ENCODE assay signal across 9 cellular contexts in genomic region chr7:2811476-2812118, GRCh38. TPM values are rescaled to one million over a fixed set of nuclear protein-coding genes. Genes with fewer than 3 reads are reported as not detected.
DNase-seq lines count a peak whose midpoint lies in the region; ATAC-seq and TF ChIP-seq lines count a peak whose summit lies in the region.
"Had no signal": no experiment of that assay in that cellular context is flagged by ENCODE, and none has a peak within 500 bp of the region (broad histone marks: within the 10 kb centered on the region; RNA-seq: fewer than 3 reads in every experiment).

No MANE protein-coding gene starts in this region.

- ATAC-seq in lung (ENCODE audit: insufficient read depth, low FRiP score) (peak; percentile 59), GM19467 (IDR thresholded peaks at IDR 0.05; ENCODE audit: unreplicated experiment) (no peak), GM18520 (IDR thresholded peaks at IDR 0.05; ENCODE audit: unreplicated experiment) (no peak)

- H3K4me1 Mint-ChIP-seq in endothelial cell (ENCODE audit: unreplicated experiment): peaks cover 64% of the 10 kb centered on the region

- TF ChIP-seq CTCF in endothelial cell (IDR thresholded peaks at IDR 0.05; ENCODE audit: unreplicated experiment) (no peak), lung (IDR thresholded peaks at IDR 0.05; ENCODE audit: control extremely low read depth, extremely low read depth) (no peak)

- no peaks in the 10 kb centered on the region for H3K36me3 ChIP-seq in lung (ENCODE audit: control insufficient read depth in 2 of 2, insufficient read depth in 2 of 2, low read length in 2 of 2)
- H3K36me3 ChIP-seq in thymus (ENCODE audit: control insufficient read depth, insufficient read depth): no peaks in the 10 kb centered on the region

- H3K27ac ChIP-seq in lung (ENCODE audit: low read depth in 1 of 2, low read length in 1 of 2) (peak overlapping the region; percentile 51 to 79), thymus (ENCODE audit: low read depth) (peak overlapping the region; percentile 8)

- H3K9me3 ChIP-seq in lung (ENCODE audit: control insufficient read depth in 2 of 2, insufficient read depth in 1 of 2, low read length in 1 of 2): no peaks in the 10 kb centered on the region
- no peaks in the 10 kb centered on the region for H3K9me3 ChIP-seq in thymus (ENCODE audit: control insufficient read depth)

- 50 to 55% methylated on average over 19 of the region's 19 CpGs for WGBS in lung, 2 donors
- 93% methylated on average over 19 of the region's 19 CpGs for WGBS in thymus

- H3K4me1 ChIP-seq in lung (ENCODE audit: control insufficient read depth in 2 of 2, insufficient read depth in 2 of 2, low read length in 2 of 2) (peaks cover 6 to 15% of the 10 kb centered on the region in 2 donors), thymus (ENCODE audit: control insufficient read depth, insufficient read depth, low read length) (no peaks in the 10 kb centered on the region)

- H3K27me3 Mint-ChIP-seq in endothelial cell (ENCODE audit: unreplicated experiment): peaks cover 13% of the 10 kb centered on the region

- H3K36me3 Mint-ChIP-seq in endothelial cell (ENCODE audit: low read depth, unreplicated experiment): peaks cover 33% of the 10 kb centered on the region

- DNase-seq in NOMO-1 treated with dmso at 0.1 percent for 144 hours (lab: John Stamatoyannopoulos, UW; ENCODE audit: unreplicated experiment) (peak; percentile 19), endothelial cell (ENCODE audit: low spot score) (no peak), lung (ENCODE audit: low spot score) (peak; percentile 39), NCI-H1436 treated with DMSO at 0.1 percent for 48 hours (lab: John Stamatoyannopoulos, UW) (no peak)
- no peak for DNase-seq in activated CD4-positive, alpha-beta T cell treated with anti-CD3 and anti-CD28 coated beads for 1 hour
- DNase-seq: NCI-H2227 treated with DMSO at 0.1 percent for 48 hours had no signal

- no peak overlapping the region for H3K4me3 Mint-ChIP-seq in endothelial cell (ENCODE audit: unreplicated experiment)

- no peaks in the 10 kb centered on the region for H3K9me3 Mint-ChIP-seq in endothelial cell (ENCODE audit: unreplicated experiment)

- H3K27ac Mint-ChIP-seq in endothelial cell (ENCODE audit: unreplicated experiment): peak overlapping the region; percentile 80

- no peak overlapping the region for H3K4me3 ChIP-seq in lung
- no peak overlapping the region for H3K4me3 ChIP-seq in thymus (ENCODE audit: low read length)

- H3K27me3 ChIP-seq in lung (ENCODE audit: control insufficient read depth, insufficient read depth): no peaks in the 10 kb centered on the region
- no peaks in the 10 kb centered on the region for H3K27me3 ChIP-seq in thymus (ENCODE audit: control insufficient read depth, insufficient read depth)

RNA-seq across cellular contexts. Expression of gene GNA12, which starts 32.5 kb away (rescaled TPM):
- total RNA-seq in endothelial cell (ENCODE audit: unreplicated experiment): 105 TPM
- total RNA-seq in lung: 10 to 100 TPM; 34.4 to 51.9 TPM
- polyA plus RNA-seq in lung: 10 to 100 TPM; 11.0 to 32.6 TPM
- polyA plus RNA-seq in thymus: 11.9 TPM

Comparison
In these comparisons a context has a peak if more than half of its experiments do, and no peak if none do; other contexts are left out.
1. DNase-seq: peak in NOMO-1 treated with dmso at 0.1 percent for 144 hours (single experiment) and lung (single experiment); none in endothelial cell (single experiment), NCI-H1436 treated with DMSO at 0.1 percent for 48 hours (single experiment) and activated CD4-positive, alpha-beta T cell treated with anti-CD3 and anti-CD28 coated beads for 1 hour (single experiment).